ENCODE assay signal across 12 cellular contexts in the genomic region with DNA sequence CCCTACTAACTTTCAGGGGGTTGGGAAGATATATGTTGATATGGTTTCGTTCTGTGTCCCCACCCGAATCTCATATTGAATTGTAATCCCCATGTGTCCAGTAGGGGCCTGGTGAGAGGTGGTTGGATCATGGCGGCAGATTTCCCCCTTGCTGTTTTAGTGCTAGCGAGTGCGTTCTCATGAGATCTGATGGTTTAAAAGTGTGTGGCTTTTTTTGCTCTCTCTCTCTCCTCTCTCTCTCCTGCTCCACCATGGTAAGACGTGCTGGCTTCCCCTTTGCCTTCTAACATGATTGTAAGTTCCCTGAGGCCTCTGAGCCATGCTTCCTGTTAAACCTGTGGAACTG.
DNase-seq lines count a peak whose midpoint lies in the region; TF ChIP-seq lines count a peak whose summit lies in the region.
"Had no signal": no experiment of that assay in that cellular context is flagged by ENCODE, and none has a peak within 500 bp of the region (broad histone marks: within the 10 kb centered on the region; RNA-seq: fewer than 3 reads in every experiment).

No MANE protein-coding gene starts in this region.

- H3K4me1 Mint-ChIP-seq in activated CD4-positive, alpha-beta memory T cell treated with anti-CD3 and anti-CD28 coated beads for 36 hours (ENCODE audit: low read depth), result no peaks in the 10 kb centered on the region

- H3K4me1 ChIP-seq in MM.1S (ENCODE audit: low read length) (no peaks in the 10 kb centered on the region), duodenal mucosa (ENCODE audit: control insufficient read depth in 1 of 2, insufficient read depth in 2 of 2, low read length in 2 of 2) (no peaks in the 10 kb centered on the region), mesenchymal stem cell (ENCODE audit: control insufficient read depth, insufficient read depth, low read depth, low read length) (peaks cover 15% of the 10 kb centered on the region), esophagus squamous epithelium (peaks cover 0 to 19% (median 9%) of the 10 kb centered on the region in 3 donors), ovary (ENCODE audit: insufficient read depth) (no peaks in the 10 kb centered on the region)

- no peak for TF ChIP-seq CTCF in MM.1S (IDR thresholded peaks at IDR 0.05; ENCODE audit: low read length)
- no peak for TF ChIP-seq CTCF in esophagus squamous epithelium (IDR thresholded peaks at IDR 0.05)
- no peak for TF ChIP-seq CTCF in ovary (IDR thresholded peaks at IDR 0.05)

- TF ChIP-seq POLR2A in esophagus squamous epithelium (IDR thresholded peaks at IDR 0.05), result no peak
- TF ChIP-seq POLR2A in ovary (IDR thresholded peaks at IDR 0.05), result no peak

- H3K36me3 ChIP-seq in MM.1S (replicated peaks; ENCODE audit: insufficient read depth, low read length) (no peaks in the 10 kb centered on the region), duodenal mucosa (ENCODE audit: control insufficient read depth in 1 of 2, insufficient read depth in 2 of 2, low read length in 2 of 2) (no peaks in the 10 kb centered on the region), mesenchymal stem cell (ENCODE audit: control insufficient read depth in 1 of 2, insufficient read depth in 2 of 2, low read depth in 1 of 2, low read length in 2 of 2) (no peaks in the 10 kb centered on the region), esophagus squamous epithelium (no peaks in the 10 kb centered on the region), ovary (no peaks in the 10 kb centered on the region)
- H3K36me3 ChIP-seq: HAP-1 had no signal

- H3K36me3 Mint-ChIP-seq in activated CD4-positive, alpha-beta memory T cell treated with anti-CD3 and anti-CD28 coated beads for 36 hours, result peaks cover 5% of the 10 kb centered on the region

- H3K9ac ChIP-seq in MM.1S (ENCODE audit: low read length) (no peak overlapping the region), duodenal mucosa (ENCODE audit: low read depth in 1 of 2, low read length in 2 of 2) (no peak overlapping the region), mesenchymal stem cell (ENCODE audit: low read length) (peak overlapping the region; percentile 76)

- H3K79me2 ChIP-seq in MM.1S (ENCODE audit: low read length), result no peaks in the 10 kb centered on the region

- H2BK5ac ChIP-seq in mesenchymal stem cell (ENCODE audit: low read depth, low read length, poor library complexity, severe bottlenecking), result no peak overlapping the region

- H2AFZ ChIP-seq in MM.1S (ENCODE audit: low read length), result no peak overlapping the region
- no peak overlapping the region for H2AFZ ChIP-seq in mesenchymal stem cell (ENCODE audit: low read depth, low read length)

- no peak overlapping the region for H3K23ac ChIP-seq in mesenchymal stem cell (ENCODE audit: low read length in 2 of 2)

- H2BK15ac ChIP-seq in mesenchymal stem cell (ENCODE audit: low read depth, poor library complexity, severe bottlenecking), result no peak overlapping the region

- H3K9me3 ChIP-seq in MM.1S (replicated peaks; ENCODE audit: insufficient read depth, low read length), result no peaks in the 10 kb centered on the region
- H3K9me3 ChIP-seq in duodenal mucosa (ENCODE audit: control insufficient read depth in 1 of 2, low read length in 2 of 2), result no peaks in the 10 kb centered on the region
- H3K9me3 ChIP-seq in mesenchymal stem cell (ENCODE audit: control insufficient read depth, low read length), result peaks cover 4% of the 10 kb centered on the region
- no peaks in the 10 kb centered on the region for H3K9me3 ChIP-seq in esophagus squamous epithelium
- no peaks in the 10 kb centered on the region for H3K9me3 ChIP-seq in ovary

- no peak overlapping the region for H3K27ac ChIP-seq in MM.1S (ENCODE audit: low read length)
- H3K27ac ChIP-seq in duodenal mucosa (ENCODE audit: low read depth, low read length), result no peak overlapping the region
- H3K27ac ChIP-seq in mesenchymal stem cell (ENCODE audit: low read length, poor library complexity, severe bottlenecking), result no peak overlapping the region
- peak overlapping the region in 2 of 4 donors; percentile 27 to 28 for H3K27ac ChIP-seq in esophagus squamous epithelium
- no peak overlapping the region for H3K27ac ChIP-seq in ovary
- H3K27ac ChIP-seq: SK-N-MC had no signal

- no peak overlapping the region for H3K18ac ChIP-seq in mesenchymal stem cell (ENCODE audit: low read depth in 1 of 2, low read length in 2 of 2)

- H2BK120ac ChIP-seq in mesenchymal stem cell (ENCODE audit: low read depth, low read length), result no peak overlapping the region

- no peaks in the 10 kb centered on the region for H3F3A ChIP-seq in MM.1S (ENCODE audit: insufficient read depth, low read length)

- H3K14ac ChIP-seq in mesenchymal stem cell (ENCODE audit: low read length in 2 of 2), result no peak overlapping the region

- no peaks in the 10 kb centered on the region for H3K27me3 ChIP-seq in MM.1S (replicated peaks; ENCODE audit: insufficient read depth, low read length)
- H3K27me3 ChIP-seq in duodenal mucosa (ENCODE audit: control insufficient read depth in 1 of 2, insufficient read depth in 2 of 2, low read length in 2 of 2), result no peaks in the 10 kb centered on the region
- peaks cover 0 to 19% of the 10 kb centered on the region in 2 experiments for H3K27me3 ChIP-seq in mesenchymal stem cell (ENCODE audit: control insufficient read depth in 1 of 2, insufficient read depth in 1 of 2, low read length in 2 of 2)
- peaks cover 0 to 21% (median 0%) of the 10 kb centered on the region in 4 donors for H3K27me3 ChIP-seq in esophagus squamous epithelium
- no peaks in the 10 kb centered on the region for H3K27me3 ChIP-seq in ovary

- H3K4me2 ChIP-seq in MM.1S (ENCODE audit: low read depth, low read length) (0 out of 2 replicates have a peak overlapping the region, but pooled peaks have one; percentile 84), mesenchymal stem cell (ENCODE audit: low read length, poor library complexity, severe bottlenecking) (no peak overlapping the region)

- CTCF ChIA-PET in activated CD4-positive, alpha-beta memory T cell treated with anti-CD3 and anti-CD28 coated beads for 36 hours (lab: Charles Lee), result interaction anchor here (0.9 kb wide), 1 partner anchor 18 kb away, joined by 3 read pairs; no protein-coding TSS in a partner anchor

- no peaks in the 10 kb centered on the region for H3K79me1 ChIP-seq in mesenchymal stem cell (replicated peaks; ENCODE audit: low read length, poor library complexity, severe bottlenecking)

- no peak overlapping the region for H2BK12ac ChIP-seq in mesenchymal stem cell (ENCODE audit: low read length in 2 of 2)

- no peak overlapping the region for H4K91ac ChIP-seq in mesenchymal stem cell (ENCODE audit: low read length)

- no peak overlapping the region for H4K8ac ChIP-seq in mesenchymal stem cell (ENCODE audit: low read length)

- no peak overlapping the region for H3K4me3 Mint-ChIP-seq in activated CD4-positive, alpha-beta memory T cell treated with anti-CD3 and anti-CD28 coated beads for 36 hours

- H3K9me3 Mint-ChIP-seq in activated CD4-positive, alpha-beta memory T cell treated with anti-CD3 and anti-CD28 coated beads for 36 hours, result peaks cover 27% of the 10 kb centered on the region

- DNase-seq in MM.1S (no peak), mesenchymal stem cell (no peak), esophagus squamous epithelium (lab: John Stamatoyannopoulos, UW) (no peak), pons (ENCODE audit: low spot score) (no peak), ovary (no peak)
- DNase-seq in activated CD4-positive, alpha-beta memory T cell treated with anti-CD3 and anti-CD28 coated beads for 36 hours, result no peak
- DNase-seq: DMS79; NCI-H446 treated with DMSO at 0.1 percent for 48 hours; NK-92 treated with Interleukin-12 subunit alpha and Interleukin-12 subunit beta, amount 100 ng/mL, for 24 hours had no signal

- H3K9me2 ChIP-seq in MM.1S (replicated peaks; ENCODE audit: insufficient read depth, low read length), result no peaks in the 10 kb centered on the region

- H2AK5ac ChIP-seq in mesenchymal stem cell (ENCODE audit: low read length, severe bottlenecking), result peak overlapping the region; percentile 44

- H3K27me3 Mint-ChIP-seq in activated CD4-positive, alpha-beta memory T cell treated with anti-CD3 and anti-CD28 coated beads for 36 hours, result peaks cover 24% of the 10 kb centered on the region

- intact Hi-C loops in activated CD4-positive, alpha-beta memory T cell treated with anti-CD3 and anti-CD28 coated beads for 36 hours (cut with micrococcal nuclease), result loop anchor here (5.0 kb wide), 1 partner anchor 226 kb away; no protein-coding TSS in a partner anchor
- intact Hi-C loops in esophagus squamous epithelium (cut with DNase I) (no loop called here), ovary (cut with DNase I) (loop anchor here in 1 of 4 donors (10.0 kb wide), 1 partner anchor 91 kb away; no protein-coding TSS in a partner anchor)

- H3K27ac Mint-ChIP-seq in activated CD4-positive, alpha-beta memory T cell treated with anti-CD3 and anti-CD28 coated beads for 36 hours, result no peak overlapping the region

- POLR2A ChIA-PET in activated CD4-positive, alpha-beta memory T cell treated with anti-CD3 and anti-CD28 coated beads for 36 hours (lab: Charles Lee), result no interaction called here

- H3K4me3 ChIP-seq in MM.1S (ENCODE audit: low read length) (peak overlapping the region; percentile 44; the same call in 1 of the 2 replicates), duodenal mucosa (ENCODE audit: low read depth in 1 of 2, low read length in 2 of 2) (peak overlapping the region; percentile 50), mesenchymal stem cell (ENCODE audit: insufficient read depth in 1 of 2, low read depth in 1 of 2, low read length in 2 of 2) (no peak overlapping the region), esophagus squamous epithelium (no peak overlapping the region), ovary (no peak overlapping the region)
- H3K4me3 ChIP-seq: HAP-1 had no signal

- H4K20me1 ChIP-seq in MM.1S (ENCODE audit: insufficient read depth, low read length), result no peaks in the 10 kb centered on the region

- TF ChIP-seq EP300 in ovary (IDR thresholded peaks at IDR 0.05), result no peak

- no peak overlapping the region for H3K4ac ChIP-seq in mesenchymal stem cell (ENCODE audit: low read depth in 1 of 2, low read length in 2 of 2)

- WGBS in mesenchymal stem cell, result 86% methylated on average over 6 of the region's 6 CpGs
- 79 to 80% methylated on average over 6 of the region's 6 CpGs for WGBS in esophagus squamous epithelium, 2 donors
- 78 to 82% (median 82%) methylated on average over 6 of the region's 6 CpGs for WGBS in ovary, 3 donors

Comparison
In these comparisons a context has a peak if more than half of its experiments do, and no peak if none do; other contexts are left out.
1. H3K4me3 ChIP-seq: peak in MM.1S (single experiment) and duodenal mucosa (2 of 2); none in mesenchymal stem cell (0 of 2), esophagus squamous epithelium (0 of 4) and ovary (single experiment).